ENCODE assay signal across 1 cellular context in the genomic region with DNA sequence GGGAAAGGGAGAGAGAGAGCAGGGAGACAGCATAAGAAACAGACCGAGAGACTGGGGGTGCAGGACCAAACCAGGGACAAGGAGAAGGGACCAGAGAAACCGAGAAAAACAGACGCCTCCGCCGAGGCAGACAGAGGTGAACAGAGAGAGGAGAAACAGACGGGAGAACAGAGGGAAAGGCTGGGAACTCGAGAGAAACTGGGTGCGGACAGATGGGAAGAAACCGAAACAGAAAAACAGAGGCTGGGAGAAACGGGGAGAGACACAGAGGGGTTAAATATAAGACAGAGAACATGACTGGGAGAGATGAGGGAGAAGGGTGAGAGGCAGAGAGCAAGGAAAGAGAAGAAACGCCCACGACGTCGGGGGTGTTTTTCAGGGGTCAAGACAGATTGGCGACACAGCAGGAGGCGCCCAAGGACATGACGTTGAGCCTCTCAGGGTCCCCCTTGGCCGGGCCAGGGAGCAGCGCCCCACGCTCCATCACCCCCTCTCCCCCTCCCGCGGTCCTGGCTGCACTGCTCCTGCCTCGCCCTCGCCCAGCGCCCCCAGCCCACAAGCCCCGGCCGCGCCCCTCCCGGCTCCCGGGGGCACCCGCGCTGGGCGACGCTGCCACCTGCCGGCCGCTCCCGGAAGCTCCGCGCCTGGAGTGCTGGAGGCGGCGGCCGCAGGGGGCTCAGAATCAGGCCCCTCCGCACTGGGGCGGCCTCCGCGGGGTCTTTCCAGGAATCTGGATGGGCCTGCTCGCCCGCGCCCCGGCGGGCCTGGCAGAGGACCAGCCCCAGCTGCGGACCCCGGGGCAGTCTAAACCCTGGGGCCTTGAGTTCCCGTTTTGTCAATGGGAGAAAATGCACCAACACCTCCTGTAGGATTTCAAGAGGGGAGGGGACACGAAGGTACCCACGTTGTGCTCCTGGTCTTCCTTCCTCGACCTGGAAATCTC.
TF ChIP-seq lines count a peak whose summit lies in the region.

No MANE protein-coding gene starts in this region.

TF ChIP-seq in A549, 52 proteins besides CTCF, POLR2A, EP300 and RAD21 (continued from another document):
- no peak for TF ChIP-seq CHD2 (IDR thresholded peaks at IDR 0.05; ENCODE audit: low read length, partially characterized antibody)
- TF ChIP-seq JUNB (IDR thresholded peaks at IDR 0.05): no peak
TF ChIP-seq in A549: peak in this region for 5.
